1 cellular context compared by ENCODE assay signal in the genomic region with DNA sequence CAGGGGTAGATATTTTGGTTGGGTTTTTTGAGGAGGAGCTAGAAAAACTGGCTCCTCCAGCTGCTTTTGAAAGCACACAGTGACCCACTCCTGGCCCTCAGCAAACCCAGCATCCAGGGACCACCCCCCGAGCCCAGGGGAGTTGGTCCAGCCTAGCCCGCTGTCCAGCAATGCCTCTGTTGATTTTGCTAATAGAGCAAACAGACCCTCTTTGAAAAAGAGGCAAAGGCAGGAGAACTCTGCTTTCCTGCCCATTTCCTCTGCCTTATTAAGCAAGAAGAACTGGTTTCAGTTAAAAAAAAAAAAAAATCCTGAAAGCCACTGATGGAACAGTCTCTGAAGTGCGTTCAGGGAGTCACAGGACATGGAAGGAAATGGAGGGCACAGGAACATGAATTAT.
TF ChIP-seq lines count a peak whose summit lies in the region.

No MANE protein-coding gene starts in this region.

TF ChIP-seq in GM23338, 12 proteins besides CTCF, POLR2A, EP300 and RAD21:
- TF ChIP-seq, protein P1, sequence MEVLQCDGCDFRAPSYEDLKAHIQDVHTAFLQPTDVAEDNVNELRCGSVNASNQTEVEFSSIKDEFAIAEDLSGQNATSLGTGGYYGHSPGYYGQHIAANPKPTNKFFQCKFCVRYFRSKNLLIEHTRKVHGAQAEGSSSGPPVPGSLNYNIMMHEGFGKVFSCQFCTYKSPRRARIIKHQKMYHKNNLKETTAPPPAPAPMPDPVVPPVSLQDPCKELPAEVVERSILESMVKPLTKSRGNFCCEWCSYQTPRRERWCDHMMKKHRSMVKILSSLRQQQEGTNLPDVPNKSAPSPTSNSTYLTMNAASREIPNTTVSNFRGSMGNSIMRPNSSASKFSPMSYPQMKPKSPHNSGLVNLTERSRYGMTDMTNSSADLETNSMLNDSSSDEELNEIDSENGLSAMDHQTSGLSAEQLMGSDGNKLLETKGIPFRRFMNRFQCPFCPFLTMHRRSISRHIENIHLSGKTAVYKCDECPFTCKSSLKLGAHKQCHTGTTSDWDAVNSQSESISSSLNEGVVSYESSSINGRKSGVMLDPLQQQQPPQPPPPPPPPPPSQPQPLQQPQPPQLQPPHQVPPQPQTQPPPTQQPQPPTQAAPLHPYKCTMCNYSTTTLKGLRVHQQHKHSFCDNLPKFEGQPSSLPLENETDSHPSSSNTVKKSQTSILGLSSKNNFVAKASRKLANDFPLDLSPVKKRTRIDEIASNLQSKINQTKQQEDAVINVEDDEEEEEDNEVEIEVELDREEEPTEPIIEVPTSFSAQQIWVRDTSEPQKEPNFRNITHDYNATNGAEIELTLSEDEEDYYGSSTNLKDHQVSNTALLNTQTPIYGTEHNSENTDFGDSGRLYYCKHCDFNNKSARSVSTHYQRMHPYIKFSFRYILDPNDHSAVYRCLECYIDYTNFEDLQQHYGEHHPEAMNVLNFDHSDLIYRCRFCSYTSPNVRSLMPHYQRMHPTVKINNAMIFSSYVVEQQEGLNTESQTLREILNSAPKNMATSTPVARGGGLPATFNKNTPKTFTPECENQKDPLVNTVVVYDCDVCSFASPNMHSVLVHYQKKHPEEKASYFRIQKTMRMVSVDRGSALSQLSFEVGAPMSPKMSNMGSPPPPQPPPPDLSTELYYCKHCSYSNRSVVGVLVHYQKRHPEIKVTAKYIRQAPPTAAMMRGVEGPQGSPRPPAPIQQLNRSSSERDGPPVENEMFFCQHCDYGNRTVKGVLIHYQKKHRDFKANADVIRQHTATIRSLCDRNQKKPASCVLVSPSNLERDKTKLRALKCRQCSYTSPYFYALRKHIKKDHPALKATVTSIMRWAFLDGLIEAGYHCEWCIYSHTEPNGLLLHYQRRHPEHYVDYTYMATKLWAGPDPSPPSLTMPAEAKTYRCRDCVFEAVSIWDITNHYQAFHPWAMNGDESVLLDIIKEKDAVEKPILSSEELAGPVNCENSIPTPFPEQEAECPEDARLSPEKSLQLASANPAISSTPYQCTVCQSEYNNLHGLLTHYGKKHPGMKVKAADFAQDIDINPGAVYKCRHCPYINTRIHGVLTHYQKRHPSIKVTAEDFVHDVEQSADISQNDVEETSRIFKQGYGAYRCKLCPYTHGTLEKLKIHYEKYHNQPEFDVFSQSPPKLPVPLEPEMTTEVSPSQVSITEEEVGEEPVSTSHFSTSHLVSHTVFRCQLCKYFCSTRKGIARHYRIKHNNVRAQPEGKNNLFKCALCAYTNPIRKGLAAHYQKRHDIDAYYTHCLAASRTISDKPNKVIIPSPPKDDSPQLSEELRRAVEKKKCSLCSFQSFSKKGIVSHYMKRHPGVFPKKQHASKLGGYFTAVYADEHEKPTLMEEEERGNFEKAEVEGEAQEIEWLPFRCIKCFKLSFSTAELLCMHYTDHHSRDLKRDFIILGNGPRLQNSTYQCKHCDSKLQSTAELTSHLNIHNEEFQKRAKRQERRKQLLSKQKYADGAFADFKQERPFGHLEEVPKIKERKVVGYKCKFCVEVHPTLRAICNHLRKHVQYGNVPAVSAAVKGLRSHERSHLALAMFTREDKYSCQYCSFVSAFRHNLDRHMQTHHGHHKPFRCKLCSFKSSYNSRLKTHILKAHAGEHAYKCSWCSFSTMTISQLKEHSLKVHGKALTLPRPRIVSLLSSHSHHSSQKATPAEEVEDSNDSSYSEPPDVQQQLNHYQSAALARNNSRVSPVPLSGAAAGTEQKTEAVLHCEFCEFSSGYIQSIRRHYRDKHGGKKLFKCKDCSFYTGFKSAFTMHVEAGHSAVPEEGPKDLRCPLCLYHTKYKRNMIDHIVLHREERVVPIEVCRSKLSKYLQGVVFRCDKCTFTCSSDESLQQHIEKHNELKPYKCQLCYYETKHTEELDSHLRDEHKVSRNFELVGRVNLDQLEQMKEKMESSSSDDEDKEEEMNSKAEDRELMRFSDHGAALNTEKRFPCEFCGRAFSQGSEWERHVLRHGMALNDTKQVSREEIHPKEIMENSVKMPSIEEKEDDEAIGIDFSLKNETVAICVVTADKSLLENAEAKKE (CRISPR knock-in tag; IDR thresholded peaks at IDR 0.05): no peak
- no peak for TF ChIP-seq EZH2phosphoT487 (IDR thresholded peaks at IDR 0.05; ENCODE audit: unreplicated experiment)
- TF ChIP-seq JUNB (IDR thresholded peaks at IDR 0.05; ENCODE audit: unreplicated experiment): no peak
- TF ChIP-seq, protein P2, sequence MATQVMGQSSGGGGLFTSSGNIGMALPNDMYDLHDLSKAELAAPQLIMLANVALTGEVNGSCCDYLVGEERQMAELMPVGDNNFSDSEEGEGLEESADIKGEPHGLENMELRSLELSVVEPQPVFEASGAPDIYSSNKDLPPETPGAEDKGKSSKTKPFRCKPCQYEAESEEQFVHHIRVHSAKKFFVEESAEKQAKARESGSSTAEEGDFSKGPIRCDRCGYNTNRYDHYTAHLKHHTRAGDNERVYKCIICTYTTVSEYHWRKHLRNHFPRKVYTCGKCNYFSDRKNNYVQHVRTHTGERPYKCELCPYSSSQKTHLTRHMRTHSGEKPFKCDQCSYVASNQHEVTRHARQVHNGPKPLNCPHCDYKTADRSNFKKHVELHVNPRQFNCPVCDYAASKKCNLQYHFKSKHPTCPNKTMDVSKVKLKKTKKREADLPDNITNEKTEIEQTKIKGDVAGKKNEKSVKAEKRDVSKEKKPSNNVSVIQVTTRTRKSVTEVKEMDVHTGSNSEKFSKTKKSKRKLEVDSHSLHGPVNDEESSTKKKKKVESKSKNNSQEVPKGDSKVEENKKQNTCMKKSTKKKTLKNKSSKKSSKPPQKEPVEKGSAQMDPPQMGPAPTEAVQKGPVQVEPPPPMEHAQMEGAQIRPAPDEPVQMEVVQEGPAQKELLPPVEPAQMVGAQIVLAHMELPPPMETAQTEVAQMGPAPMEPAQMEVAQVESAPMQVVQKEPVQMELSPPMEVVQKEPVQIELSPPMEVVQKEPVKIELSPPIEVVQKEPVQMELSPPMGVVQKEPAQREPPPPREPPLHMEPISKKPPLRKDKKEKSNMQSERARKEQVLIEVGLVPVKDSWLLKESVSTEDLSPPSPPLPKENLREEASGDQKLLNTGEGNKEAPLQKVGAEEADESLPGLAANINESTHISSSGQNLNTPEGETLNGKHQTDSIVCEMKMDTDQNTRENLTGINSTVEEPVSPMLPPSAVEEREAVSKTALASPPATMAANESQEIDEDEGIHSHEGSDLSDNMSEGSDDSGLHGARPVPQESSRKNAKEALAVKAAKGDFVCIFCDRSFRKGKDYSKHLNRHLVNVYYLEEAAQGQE (IDR thresholded peaks at IDR 0.05; ENCODE audit: unreplicated experiment): peak; percentile 45
- no peak for TF ChIP-seq STAT1 (IDR thresholded peaks at IDR 0.05; ENCODE audit: unreplicated experiment)
- TF ChIP-seq EZH2 (IDR thresholded peaks at IDR 0.05; ENCODE audit: low read depth, unreplicated experiment): no peak
TF ChIP-seq in GM23338: peak in this region for 1.
